ENCODE assay signal across 1 cellular context in genomic region chr1:156767101-156767878, GRCh38.
A peak's percentile ranks its signal among the peaks of the same experiment; 100 is the strongest.
TF ChIP-seq lines count a peak whose summit lies in the region.

Gene PRCC, plus strand, starts transcription at chr1:156767535. Its CDS starts 237 bp downstream, at chr1:156767772.

TF ChIP-seq in K562, 482 proteins besides CTCF, POLR2A, EP300 and RAD21 (continued from another document and continues in another):
- TF ChIP-seq ETV6 (IDR thresholded peaks at IDR 0.05; ENCODE audit: borderline replicate concordance in 1 of 2, low read depth in 2 of 2, low read length in 1 of 2) (no peak), ETV6 (CRISPR knock-in tag; IDR thresholded peaks at IDR 0.05; ENCODE audit: borderline replicate concordance) (peak; percentile 79; the same call in 1 of the 2 replicates), CCNT2 (IDR thresholded peaks at IDR 0.05; ENCODE audit: borderline replicate concordance, extremely low read depth, insufficient read length, low read depth, low read length) (no peak), FOSL1 (tag; conservative IDR thresholded peaks at IDR 0.05) (peak; percentile 37; the same call in 1 of the 2 replicates), EP400 (IDR thresholded peaks at IDR 0.05) (peak; percentile 91), HDAC1 (IDR thresholded peaks at IDR 0.05) (peak in 1 of 2 experiments; percentile 87; a peak in 2 of 4 replicates), BCOR (IDR thresholded peaks at IDR 0.05) (no peak), CBFB (CRISPR knock-in tag; IDR thresholded peaks at IDR 0.05) (no peak), TEAD4 (IDR thresholded peaks at IDR 0.05; ENCODE audit: low read length) (no peak; the same call in none of the 2 replicates), TEAD4 (CRISPR knock-in tag; IDR thresholded peaks at IDR 0.05; ENCODE audit: borderline replicate concordance) (no peak), HMGN3 (IDR thresholded peaks at IDR 0.05; ENCODE audit: borderline replicate concordance, extremely low read depth, insufficient read length, low read depth, low read length) (no peak), PRDM10 (IDR thresholded peaks at IDR 0.05; ENCODE audit: partially characterized antibody) (no peak), MTA1 (IDR thresholded peaks at IDR 0.05; ENCODE audit: borderline replicate concordance) (peak; percentile 92), ZZZ3 (IDR thresholded peaks at IDR 0.05) (peak; percentile 85; the same call in 1 of the 2 replicates), GTF2F1 (IDR thresholded peaks at IDR 0.05; ENCODE audit: low read depth, low read length) (peak; percentile 62), ZNF512 (tag; IDR thresholded peaks at IDR 0.05) (no peak), RUNX1 (IDR thresholded peaks at IDR 0.05; ENCODE audit: low read depth) (no peak), CREB1 (IDR thresholded peaks at IDR 0.05) (peak; percentile 90), CREB1 (CRISPR knock-in tag; IDR thresholded peaks at IDR 0.05) (peak; percentile 81), PTRF (tag; IDR thresholded peaks at IDR 0.05) (no peak), NFE2 (IDR thresholded peaks at IDR 0.05; ENCODE audit: low read depth) (no peak; the same call in 1 of the 2 replicates), E4F1 (CRISPR knock-in tag; IDR thresholded peaks at IDR 0.05; ENCODE audit: borderline replicate concordance) (no peak), SMAD4 (CRISPR knock-in tag; conservative IDR thresholded peaks at IDR 0.05) (peak; percentile 46), HNRNPLL (IDR thresholded peaks at IDR 0.05; ENCODE audit: low read depth, low read length, poor library complexity, severe bottlenecking) (peak; percentile 89), RBM14 (IDR thresholded peaks at IDR 0.05; ENCODE audit: borderline replicate concordance, insufficient read depth, low read depth, low read length) (no peak), ASH1L (IDR thresholded peaks at IDR 0.05; ENCODE audit: borderline replicate concordance, low read depth, partially characterized antibody) (peak; percentile 80), ZNF668 (CRISPR knock-in tag; IDR thresholded peaks at IDR 0.05) (no peak), HMG20B (CRISPR knock-in tag; IDR thresholded peaks at IDR 0.05) (no peak), CREM (IDR thresholded peaks at IDR 0.05; ENCODE audit: low read depth) (peak; percentile 98), EWSR1 (IDR thresholded peaks at IDR 0.05; ENCODE audit: borderline replicate concordance, low read depth, partially characterized antibody) (no peak), MYC (IDR thresholded peaks at IDR 0.05; ENCODE audit: low read depth, low read length) (peak; percentile 52), MYC (CRISPR knock-in tag; IDR thresholded peaks at IDR 0.05; ENCODE audit: borderline replicate concordance, low read depth) (peak; percentile 64; the same call in 1 of the 2 replicates), ZNF444 (CRISPR knock-in tag; IDR thresholded peaks at IDR 0.05) (no peak), TAF15 (IDR thresholded peaks at IDR 0.05; ENCODE audit: low read depth, low read length) (no peak), RFX7 (CRISPR knock-in tag; IDR thresholded peaks at IDR 0.05) (no peak), ZNF699 (CRISPR knock-in tag; IDR thresholded peaks at IDR 0.05; ENCODE audit: insufficient replicate concordance) (no peak), PURB (CRISPR knock-in tag; IDR thresholded peaks at IDR 0.05; ENCODE audit: low read depth) (no peak), SMAD3 (CRISPR knock-in tag; conservative IDR thresholded peaks at IDR 0.05) (peak; percentile 39; the same call in 1 of the 2 replicates), SETDB1 (IDR thresholded peaks at IDR 0.05; ENCODE audit: low read length) (no peak), HMGXB4 (CRISPR knock-in tag; IDR thresholded peaks at IDR 0.05) (peak; percentile 99), POLR3A (IDR thresholded peaks at IDR 0.05; ENCODE audit: borderline replicate concordance, extremely low read depth, insufficient read depth, insufficient read length) (no peak), ILK (tag; IDR thresholded peaks at IDR 0.05; ENCODE audit: borderline replicate concordance, low read depth) (no peak), RBM22 (IDR thresholded peaks at IDR 0.05; ENCODE audit: low read depth, low read length, poor library complexity, severe bottlenecking) (peak; percentile 58), CREBBP (IDR thresholded peaks at IDR 0.05; ENCODE audit: low read depth, low read length) (no peak)
- TF ChIP-seq, protein P1, sequence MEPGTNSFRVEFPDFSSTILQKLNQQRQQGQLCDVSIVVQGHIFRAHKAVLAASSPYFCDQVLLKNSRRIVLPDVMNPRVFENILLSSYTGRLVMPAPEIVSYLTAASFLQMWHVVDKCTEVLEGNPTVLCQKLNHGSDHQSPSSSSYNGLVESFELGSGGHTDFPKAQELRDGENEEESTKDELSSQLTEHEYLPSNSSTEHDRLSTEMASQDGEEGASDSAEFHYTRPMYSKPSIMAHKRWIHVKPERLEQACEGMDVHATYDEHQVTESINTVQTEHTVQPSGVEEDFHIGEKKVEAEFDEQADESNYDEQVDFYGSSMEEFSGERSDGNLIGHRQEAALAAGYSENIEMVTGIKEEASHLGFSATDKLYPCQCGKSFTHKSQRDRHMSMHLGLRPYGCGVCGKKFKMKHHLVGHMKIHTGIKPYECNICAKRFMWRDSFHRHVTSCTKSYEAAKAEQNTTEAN (CRISPR knock-in tag; IDR thresholded peaks at IDR 0.05): 0 out of 2 replicates have a peak, but pooled peaks have one; percentile 63
- TF ChIP-seq, protein P2, sequence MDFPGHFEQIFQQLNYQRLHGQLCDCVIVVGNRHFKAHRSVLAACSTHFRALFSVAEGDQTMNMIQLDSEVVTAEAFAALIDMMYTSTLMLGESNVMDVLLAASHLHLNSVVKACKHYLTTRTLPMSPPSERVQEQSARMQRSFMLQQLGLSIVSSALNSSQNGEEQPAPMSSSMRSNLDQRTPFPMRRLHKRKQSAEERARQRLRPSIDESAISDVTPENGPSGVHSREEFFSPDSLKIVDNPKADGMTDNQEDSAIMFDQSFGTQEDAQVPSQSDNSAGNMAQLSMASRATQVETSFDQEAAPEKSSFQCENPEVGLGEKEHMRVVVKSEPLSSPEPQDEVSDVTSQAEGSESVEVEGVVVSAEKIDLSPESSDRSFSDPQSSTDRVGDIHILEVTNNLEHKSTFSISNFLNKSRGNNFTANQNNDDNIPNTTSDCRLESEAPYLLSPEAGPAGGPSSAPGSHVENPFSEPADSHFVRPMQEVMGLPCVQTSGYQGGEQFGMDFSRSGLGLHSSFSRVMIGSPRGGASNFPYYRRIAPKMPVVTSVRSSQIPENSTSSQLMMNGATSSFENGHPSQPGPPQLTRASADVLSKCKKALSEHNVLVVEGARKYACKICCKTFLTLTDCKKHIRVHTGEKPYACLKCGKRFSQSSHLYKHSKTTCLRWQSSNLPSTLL (IDR thresholded peaks at IDR 0.05): no peak
- TF ChIP-seq, protein P3, sequence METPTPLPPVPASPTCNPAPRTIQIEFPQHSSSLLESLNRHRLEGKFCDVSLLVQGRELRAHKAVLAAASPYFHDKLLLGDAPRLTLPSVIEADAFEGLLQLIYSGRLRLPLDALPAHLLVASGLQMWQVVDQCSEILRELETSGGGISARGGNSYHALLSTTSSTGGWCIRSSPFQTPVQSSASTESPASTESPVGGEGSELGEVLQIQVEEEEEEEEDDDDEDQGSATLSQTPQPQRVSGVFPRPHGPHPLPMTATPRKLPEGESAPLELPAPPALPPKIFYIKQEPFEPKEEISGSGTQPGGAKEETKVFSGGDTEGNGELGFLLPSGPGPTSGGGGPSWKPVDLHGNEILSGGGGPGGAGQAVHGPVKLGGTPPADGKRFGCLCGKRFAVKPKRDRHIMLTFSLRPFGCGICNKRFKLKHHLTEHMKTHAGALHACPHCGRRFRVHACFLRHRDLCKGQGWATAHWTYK (CRISPR knock-in tag; IDR thresholded peaks at IDR 0.05): peak; percentile 38; the same call in 1 of the 2 replicates
- TF ChIP-seq, protein P4, sequence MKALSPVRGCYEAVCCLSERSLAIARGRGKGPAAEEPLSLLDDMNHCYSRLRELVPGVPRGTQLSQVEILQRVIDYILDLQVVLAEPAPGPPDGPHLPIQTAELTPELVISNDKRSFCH (CRISPR knock-in tag; IDR thresholded peaks at IDR 0.05): no peak
- TF ChIP-seq, protein P4 (tag; IDR thresholded peaks at IDR 0.05): peak; percentile 90; the same call in 1 of the 2 replicates
- TF ChIP-seq, protein P5, sequence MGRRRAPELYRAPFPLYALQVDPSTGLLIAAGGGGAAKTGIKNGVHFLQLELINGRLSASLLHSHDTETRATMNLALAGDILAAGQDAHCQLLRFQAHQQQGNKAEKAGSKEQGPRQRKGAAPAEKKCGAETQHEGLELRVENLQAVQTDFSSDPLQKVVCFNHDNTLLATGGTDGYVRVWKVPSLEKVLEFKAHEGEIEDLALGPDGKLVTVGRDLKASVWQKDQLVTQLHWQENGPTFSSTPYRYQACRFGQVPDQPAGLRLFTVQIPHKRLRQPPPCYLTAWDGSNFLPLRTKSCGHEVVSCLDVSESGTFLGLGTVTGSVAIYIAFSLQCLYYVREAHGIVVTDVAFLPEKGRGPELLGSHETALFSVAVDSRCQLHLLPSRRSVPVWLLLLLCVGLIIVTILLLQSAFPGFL (CRISPR knock-in tag; IDR thresholded peaks at IDR 0.05): no peak
- TF ChIP-seq, protein P6, sequence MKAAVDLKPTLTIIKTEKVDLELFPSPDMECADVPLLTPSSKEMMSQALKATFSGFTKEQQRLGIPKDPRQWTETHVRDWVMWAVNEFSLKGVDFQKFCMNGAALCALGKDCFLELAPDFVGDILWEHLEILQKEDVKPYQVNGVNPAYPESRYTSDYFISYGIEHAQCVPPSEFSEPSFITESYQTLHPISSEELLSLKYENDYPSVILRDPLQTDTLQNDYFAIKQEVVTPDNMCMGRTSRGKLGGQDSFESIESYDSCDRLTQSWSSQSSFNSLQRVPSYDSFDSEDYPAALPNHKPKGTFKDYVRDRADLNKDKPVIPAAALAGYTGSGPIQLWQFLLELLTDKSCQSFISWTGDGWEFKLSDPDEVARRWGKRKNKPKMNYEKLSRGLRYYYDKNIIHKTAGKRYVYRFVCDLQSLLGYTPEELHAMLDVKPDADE (conservative IDR thresholded peaks at IDR 0.05; ENCODE audit: control insufficient read depth, low read depth, low read length): peak; percentile 100
